In genomic region chr10:9824546-9825164, GRCh38 we compare ENCODE assay signal across 14 cellular contexts.
A peak's percentile ranks its signal among the peaks of the same experiment; 100 is the strongest.
DNase-seq lines count a peak whose midpoint lies in the region; ATAC-seq, FAIRE-seq and TF ChIP-seq lines count a peak whose summit lies in the region.
"Had no signal": no experiment of that assay in that cellular context is flagged by ENCODE, and none has a peak within 500 bp of the region (broad histone marks: within the 10 kb centered on the region; RNA-seq: fewer than 3 reads in every experiment).

No MANE protein-coding gene starts in this region.

- POLR2A ChIA-PET in GM12878 (lab: Charles Lee) = no interaction called here

- TF ChIP-seq RAD21 in GM12878 (IDR thresholded peaks at IDR 0.05; ENCODE audit: insufficient read depth, low read depth, low read length) = no peak

- H3K4me3 ChIP-seq in GM12878 (no peak overlapping the region), left lung (no peak overlapping the region), smooth muscle cell (no peak overlapping the region)
- H3K4me3 ChIP-seq: thoracic aorta had no signal

- 31% methylated on average over 6 of the region's 6 CpGs for WGBS in GM12878 (ENCODE audit: insufficient coverage, insufficient replicate concordance, low lambda C conversion rate, missing lambda C conversion rate)
- 90% methylated on average over 6 of the region's 6 CpGs for WGBS in smooth muscle cell (ENCODE audit: low lambda C conversion rate)

- H3K4me1 ChIP-seq in GM12878 (ENCODE audit: control insufficient read depth, insufficient read depth, low read length) = no peaks in the 10 kb centered on the region
- H3K4me1 ChIP-seq in left lung = no peaks in the 10 kb centered on the region
- H3K4me1 ChIP-seq in smooth muscle cell (ENCODE audit: low read depth) = no peaks in the 10 kb centered on the region

- TF ChIP-seq EP300 in GM12878 (IDR thresholded peaks at IDR 0.05; ENCODE audit: borderline replicate concordance in 1 of 2, control insufficient read depth in 1 of 2, low read depth in 2 of 2, low read length in 2 of 2) = no peak

- CTCF ChIA-PET in GM12878 (lab: Yijun Ruan, JAX) = no interaction called here

- H3K4me2 ChIP-seq in GM12878 (ENCODE audit: control insufficient read depth, insufficient read depth) (no peak overlapping the region), smooth muscle cell (no peak overlapping the region)

- no TSS peak for BruUV-seq in GM12878 (replicated peaks; lab: Mats Ljungman, UMichigan)

- no peak overlapping the region for H3K9ac ChIP-seq in GM12878 (ENCODE audit: control insufficient read depth, insufficient read depth, low read length)
- H3K9ac ChIP-seq in smooth muscle cell (ENCODE audit: low read depth) = no peak overlapping the region

- DNase-seq in GM12878 (ENCODE audit: low read depth, low spot score) (no peak), left lung (no peak), smooth muscle cell (lab: John Stamatoyannopoulos, UW; ENCODE audit: unreplicated experiment) (no peak), amniotic stem cell (lab: John Stamatoyannopoulos, UW) (no peak), C1 segment of cervical spinal cord (lab: John Stamatoyannopoulos, UW) (no peak)
- DNase-seq: immature natural killer cell; NCI-H1417; nucleus accumbens; stimulated activated CD4-positive, alpha-beta T cell treated with anti-CD3 and anti-CD28 coated beads, Interleukin-4, amount 100 ng/mL, for 4 hours; T-helper 1 cell had no signal

- H3K79me2 ChIP-seq in GM12878 (ENCODE audit: control insufficient read depth, insufficient read depth, low read length) (no peaks in the 10 kb centered on the region), smooth muscle cell (ENCODE audit: low read depth) (no peaks in the 10 kb centered on the region)

- H3F3A ChIP-seq in smooth muscle cell (ENCODE audit: low read depth) = no peaks in the 10 kb centered on the region

- no peaks in the 10 kb centered on the region for H4K20me1 ChIP-seq in GM12878 (ENCODE audit: control insufficient read depth, insufficient read depth)
- H4K20me1 ChIP-seq in smooth muscle cell (ENCODE audit: low read depth) = no peaks in the 10 kb centered on the region

- ATAC-seq in HG02981 (IDR thresholded peaks at IDR 0.05; ENCODE audit: unreplicated experiment) (peak; percentile 62), GM12878 (peak; percentile 85), left lung (peak; percentile 18), HG03196 (IDR thresholded peaks at IDR 0.05; ENCODE audit: unreplicated experiment) (no peak), HG03108 (IDR thresholded peaks at IDR 0.05; ENCODE audit: unreplicated experiment) (no peak)

- H3K9me3 ChIP-seq in GM12878 (replicated peaks; ENCODE audit: control insufficient read depth, insufficient read depth, low read length) (no peaks in the 10 kb centered on the region; the same call in 2 of the 3 replicates), left lung (no peaks in the 10 kb centered on the region), smooth muscle cell (replicated peaks; ENCODE audit: low read depth) (no peaks in the 10 kb centered on the region)
- H3K9me3 ChIP-seq: thoracic aorta had no signal

- SMC1A ChIA-PET in GM12878 (lab: Charles Lee; ENCODE audit: uncharacterized antibody, unreplicated experiment) = interaction anchor here (0.6 to 0.8 kb wide), 4 partner anchors 34 to 740 kb away, joined by 3 read pairs; no protein-coding TSS in a partner anchor

- TF ChIP-seq POLR2A in GM12878 (IDR thresholded peaks at IDR 0.05; ENCODE audit: low read depth, low read length) = no peak

- in situ Hi-C loops in GM12878 (cut with MboI) = no loop called here

- TF ChIP-seq CTCF in GM12878 (IDR thresholded peaks at IDR 0.05 in 2 of 3, conservative IDR thresholded peaks at IDR 0.05 in 1 of 3; ENCODE audit: control insufficient read depth in 2 of 3, extremely low read depth in 1 of 3, insufficient read depth in 1 of 3, low read depth in 3 of 3, low read length in 3 of 3) (no peak), left lung (IDR thresholded peaks at IDR 0.05) (no peak), smooth muscle cell (IDR thresholded peaks at IDR 0.05; ENCODE audit: borderline replicate concordance, insufficient read depth, poor library complexity, severe bottlenecking) (no peak)

- H2AFZ ChIP-seq in GM12878 (ENCODE audit: control insufficient read depth, low read depth, low read length) (no peak overlapping the region), smooth muscle cell (ENCODE audit: low read depth) (peak overlapping the region; percentile 85)

- H3K27ac ChIP-seq in GM12878 (ENCODE audit: control insufficient read depth, insufficient read depth) = no peak overlapping the region
- no peak overlapping the region for H3K27ac ChIP-seq in left lung
- H3K27ac ChIP-seq in smooth muscle cell (ENCODE audit: low read depth) = no peak overlapping the region
- H3K27ac ChIP-seq: thoracic aorta had no signal

- intact Hi-C loops in GM12878 (cut with micrococcal nuclease; ENCODE audit: unreplicated experiment) (no loop called here), left lung (cut with DNase I) (no loop called here)

- RAD21 ChIA-PET in GM12878 (lab: Charles Lee; ENCODE audit: unreplicated experiment) = no interaction called here

- FAIRE-seq in GM12878 (lab: Jason Lieb, UNC) = no peak

- H3K36me3 ChIP-seq in GM12878 (ENCODE audit: control insufficient read depth in 2 of 2, insufficient read depth in 2 of 2, low read length in 1 of 2) (no peaks in the 10 kb centered on the region), left lung (no peaks in the 10 kb centered on the region), smooth muscle cell (ENCODE audit: low read depth) (no peaks in the 10 kb centered on the region)
- H3K36me3 ChIP-seq: thoracic aorta had no signal

- H3K27me3 ChIP-seq in GM12878 (replicated peaks in 1 of 2; ENCODE audit: control insufficient read depth in 2 of 2, insufficient read depth in 2 of 2, low read length in 1 of 2) (no peaks in the 10 kb centered on the region), left lung (no peaks in the 10 kb centered on the region), smooth muscle cell (ENCODE audit: low read depth) (no peaks in the 10 kb centered on the region)

TF ChIP-seq in GM12878, 131 proteins besides CTCF, POLR2A, EP300 and RAD21:
- TF ChIP-seq TAF1 (IDR thresholded peaks at IDR 0.05; ENCODE audit: borderline replicate concordance, low read depth, low read length) (no peak), SRF (IDR thresholded peaks at IDR 0.05; ENCODE audit: low read depth in 2 of 2, low read length in 2 of 2) (no peak), ATF7 (IDR thresholded peaks at IDR 0.05; ENCODE audit: low read depth) (no peak), YY1 (IDR thresholded peaks at IDR 0.05; ENCODE audit: low read depth, low read length) (no peak), RB1 (IDR thresholded peaks at IDR 0.05; ENCODE audit: borderline replicate concordance) (no peak), ZNF622 (IDR thresholded peaks at IDR 0.05) (no peak), MTA2 (IDR thresholded peaks at IDR 0.05; ENCODE audit: low read depth) (peak; percentile 65), BCL11A (IDR thresholded peaks at IDR 0.05; ENCODE audit: low read depth, low read length) (peak; percentile 15; the same call in 1 of the 2 replicates), WRNIP1 (IDR thresholded peaks at IDR 0.05; ENCODE audit: borderline replicate concordance, low read depth, low read length) (no peak), PAX5 (IDR thresholded peaks at IDR 0.05; ENCODE audit: borderline replicate concordance, low read depth, low read length) (peak; percentile 39; the same call in 1 of the 2 replicates), POU2F2 (IDR thresholded peaks at IDR 0.05; ENCODE audit: borderline replicate concordance, low read depth, low read length) (peak; percentile 75; the same call in 1 of the 3 replicates)
- TF ChIP-seq, protein P1, sequence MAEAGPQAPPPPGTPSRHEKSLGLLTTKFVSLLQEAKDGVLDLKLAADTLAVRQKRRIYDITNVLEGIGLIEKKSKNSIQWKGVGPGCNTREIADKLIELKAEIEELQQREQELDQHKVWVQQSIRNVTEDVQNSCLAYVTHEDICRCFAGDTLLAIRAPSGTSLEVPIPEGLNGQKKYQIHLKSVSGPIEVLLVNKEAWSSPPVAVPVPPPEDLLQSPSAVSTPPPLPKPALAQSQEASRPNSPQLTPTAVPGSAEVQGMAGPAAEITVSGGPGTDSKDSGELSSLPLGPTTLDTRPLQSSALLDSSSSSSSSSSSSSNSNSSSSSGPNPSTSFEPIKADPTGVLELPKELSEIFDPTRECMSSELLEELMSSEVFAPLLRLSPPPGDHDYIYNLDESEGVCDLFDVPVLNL (IDR thresholded peaks at IDR 0.05; ENCODE audit: low read depth, low read length) = no peak
- TF ChIP-seq, protein P2, sequence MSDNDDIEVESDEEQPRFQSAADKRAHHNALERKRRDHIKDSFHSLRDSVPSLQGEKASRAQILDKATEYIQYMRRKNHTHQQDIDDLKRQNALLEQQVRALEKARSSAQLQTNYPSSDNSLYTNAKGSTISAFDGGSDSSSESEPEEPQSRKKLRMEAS (IDR thresholded peaks at IDR 0.05; ENCODE audit: low read depth, low read length) = no peak
- TF ChIP-seq, protein P3, sequence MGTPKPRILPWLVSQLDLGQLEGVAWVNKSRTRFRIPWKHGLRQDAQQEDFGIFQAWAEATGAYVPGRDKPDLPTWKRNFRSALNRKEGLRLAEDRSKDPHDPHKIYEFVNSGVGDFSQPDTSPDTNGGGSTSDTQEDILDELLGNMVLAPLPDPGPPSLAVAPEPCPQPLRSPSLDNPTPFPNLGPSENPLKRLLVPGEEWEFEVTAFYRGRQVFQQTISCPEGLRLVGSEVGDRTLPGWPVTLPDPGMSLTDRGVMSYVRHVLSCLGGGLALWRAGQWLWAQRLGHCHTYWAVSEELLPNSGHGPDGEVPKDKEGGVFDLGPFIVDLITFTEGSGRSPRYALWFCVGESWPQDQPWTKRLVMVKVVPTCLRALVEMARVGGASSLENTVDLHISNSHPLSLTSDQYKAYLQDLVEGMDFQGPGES (IDR thresholded peaks at IDR 0.05) = no peak
- TF ChIP-seq, protein P4, sequence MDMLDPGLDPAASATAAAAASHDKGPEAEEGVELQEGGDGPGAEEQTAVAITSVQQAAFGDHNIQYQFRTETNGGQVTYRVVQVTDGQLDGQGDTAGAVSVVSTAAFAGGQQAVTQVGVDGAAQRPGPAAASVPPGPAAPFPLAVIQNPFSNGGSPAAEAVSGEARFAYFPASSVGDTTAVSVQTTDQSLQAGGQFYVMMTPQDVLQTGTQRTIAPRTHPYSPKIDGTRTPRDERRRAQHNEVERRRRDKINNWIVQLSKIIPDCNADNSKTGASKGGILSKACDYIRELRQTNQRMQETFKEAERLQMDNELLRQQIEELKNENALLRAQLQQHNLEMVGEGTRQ (IDR thresholded peaks at IDR 0.05; ENCODE audit: borderline replicate concordance, low read depth, low read length) = no peak
TF ChIP-seq in GM12878: peak in this region for 4.

Comparison
In these comparisons a context has a peak if more than half of its experiments do, and no peak if none do; other contexts are left out.
1. ATAC-seq: peak in HG02981 (single experiment), GM12878 (single experiment) and left lung (single experiment); none in HG03196 (single experiment) and HG03108 (single experiment).